8 cellular contexts compared by ENCODE assay signal in the genomic region with DNA sequence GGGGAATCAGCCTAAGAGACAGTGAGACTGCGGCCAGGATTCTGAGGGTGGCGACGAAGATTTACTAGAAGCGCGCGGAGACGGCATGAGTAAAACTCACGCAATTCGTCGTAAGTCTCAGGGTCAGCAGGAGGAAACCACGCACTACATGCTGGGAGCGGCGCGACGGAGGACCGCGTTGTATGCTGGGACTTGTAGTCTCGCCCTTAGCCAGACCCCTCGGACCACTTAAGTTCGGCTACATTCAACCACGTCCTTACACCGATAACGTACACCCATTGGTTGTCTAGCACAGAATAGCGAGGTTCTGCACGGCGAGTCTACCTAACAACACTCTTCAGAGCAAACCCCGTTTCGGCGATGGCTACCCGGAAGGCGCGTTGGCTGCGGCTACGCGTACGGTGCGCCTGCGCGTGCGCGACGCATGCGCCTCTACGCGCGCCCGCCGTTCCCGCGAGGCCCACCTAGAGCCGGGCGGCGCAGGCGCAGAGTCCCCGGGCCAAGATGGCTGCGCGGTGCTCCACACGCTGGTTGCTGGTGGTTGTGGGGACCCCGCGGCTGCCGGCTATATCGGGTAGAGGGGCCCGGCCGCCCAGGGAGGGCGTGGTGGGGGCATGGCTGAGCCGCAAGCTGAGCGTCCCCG. TPM values are rescaled to one million over a fixed set of nuclear protein-coding genes. Genes with fewer than 3 reads are reported as not detected.
DNase-seq lines count a peak whose midpoint lies in the region; ATAC-seq, FAIRE-seq and TF ChIP-seq lines count a peak whose summit lies in the region.

A gene (plus strand): TSS at position 491 of the 643 bp plus-strand sequence. CDS start 14 bp downstream, at position 505.

- H3K36me3 ChIP-seq in BE2C: peaks cover 9% of the 10 kb centered on the region
- H3K36me3 ChIP-seq in kidney epithelial cell (ENCODE audit: control insufficient read depth, insufficient read depth, low read length): no peaks in the 10 kb centered on the region

- peak within 1 kb of the TSS; percentile 98 for H3K27ac Mint-ChIP-seq in chondrocyte (ENCODE audit: unreplicated experiment)

- H3K4me3 ChIP-seq in BE2C (ENCODE audit: low read depth, low read length): peak within 1 kb of the TSS; percentile 97
- peak within 1 kb of the TSS; percentile 63 for H3K4me3 ChIP-seq in kidney epithelial cell (ENCODE audit: low read depth, low read length)

- peak; percentile 97 for FAIRE-seq in GM19239 (lab: Jason Lieb, UNC)

- H3K4me1 ChIP-seq in BE2C: no peaks in the 10 kb centered on the region

- no peaks in the 10 kb centered on the region for H3K9me3 ChIP-seq in BE2C

- H3K4me3 Mint-ChIP-seq in chondrocyte (ENCODE audit: unreplicated experiment): peak within 1 kb of the TSS; percentile 97

- H3K4me1 Mint-ChIP-seq in chondrocyte (ENCODE audit: low read depth): peaks cover 25% of the 10 kb centered on the region

- peaks cover 3% of the 10 kb centered on the region for H3K36me3 Mint-ChIP-seq in chondrocyte (ENCODE audit: low read depth)

- H3K9me3 Mint-ChIP-seq in chondrocyte (ENCODE audit: low read depth): no peaks in the 10 kb centered on the region

- H3K27me3 ChIP-seq in BE2C (no peaks in the 10 kb centered on the region), kidney epithelial cell (ENCODE audit: control insufficient read depth, insufficient read depth, low read length) (no peaks in the 10 kb centered on the region)

- DNase-seq in BE2C (peak; percentile 95), GM19239 (ENCODE audit: insufficient read length, low spot score) (peak; percentile 94), NCI-H510A treated with DMSO at 0.1 percent for 48 hours (lab: John Stamatoyannopoulos, UW) (peak; percentile 91), chondrocyte (ENCODE audit: low spot score) (peak; percentile 96), kidney epithelial cell (ENCODE audit: low read depth) (peak; percentile 82)
- DNase-seq in activated CD4-positive, alpha-beta T cell treated with anti-CD3 and anti-CD28 coated beads for 24 hours (ENCODE audit: low read depth in 2 of 2): peak; percentile 82 to 86
- DNase-seq in stimulated activated CD4-positive, alpha-beta T cell treated with anti-CD3 and anti-CD28 coated beads, Interleukin-15, amount 100 ng/mL, for 24 hours: peak; percentile 94

- TF ChIP-seq CTCF in BE2C (IDR thresholded peaks at IDR 0.05; ENCODE audit: low read depth, low read length) (no peak), chondrocyte (IDR thresholded peaks at IDR 0.05) (no peak), kidney epithelial cell (IDR thresholded peaks at IDR 0.05; ENCODE audit: insufficient read depth, low read length, poor library complexity, severe bottlenecking) (no peak)

- peak; percentile 81 for ATAC-seq in HG03442 (IDR thresholded peaks at IDR 0.05; ENCODE audit: unreplicated experiment)

- H3K27me3 Mint-ChIP-seq in chondrocyte (ENCODE audit: low read depth): no peaks in the 10 kb centered on the region

RNA-seq across cellular contexts. Expression of the gene that starts here (rescaled TPM):
- polyA plus RNA-seq in BE2C (2012; ENCODE audit: insufficient read depth, insufficient read length, low read depth): 154 TPM
- 27.5 to 28.0 TPM (median 27.8 TPM) in 3 replicates for total RNA-seq in chondrocyte
- total RNA-seq in kidney epithelial cell: 71.2 and 77.6 TPM in 2 replicates

Comparison
In these comparisons a context has a peak if more than half of its experiments do, and no peak if none do; other contexts are left out.
1. Peak in every context shown above with its lines: DNase-seq, ATAC-seq and H3K4me3 ChIP-seq.